ENCODE assay signal across 1 cellular context in genomic region chr15:40274350-40275274, GRCh38.
A peak's percentile ranks its signal among the peaks of the same experiment; 100 is the strongest.
TF ChIP-seq lines count a peak whose summit lies in the region.

No MANE protein-coding gene starts in this region.

TF ChIP-seq in HepG2, 621 proteins besides CTCF, POLR2A, EP300 and RAD21 (continued from another document):
- 0 out of 2 replicates have a peak, but pooled peaks have one; percentile 23 for TF ChIP-seq POGK (CRISPR knock-in tag; conservative IDR thresholded peaks at IDR 0.05)
- TF ChIP-seq ZNF496 (CRISPR knock-in tag; IDR thresholded peaks at IDR 0.05; ENCODE audit: insufficient replicate concordance) = no peak
- TF ChIP-seq MTF2 (CRISPR knock-in tag; IDR thresholded peaks at IDR 0.05; ENCODE audit: borderline replicate concordance) = 0 out of 2 replicates have a peak, but pooled peaks have one; percentile 63
- peak; percentile 67 for TF ChIP-seq ZNF331 (CRISPR knock-in tag; IDR thresholded peaks at IDR 0.05)
- TF ChIP-seq CBX5 (CRISPR knock-in tag; IDR thresholded peaks at IDR 0.05; ENCODE audit: borderline replicate concordance) = peak; percentile 64; the same call in 1 of the 2 replicates
- TF ChIP-seq HNF4A (CRISPR knock-in tag; IDR thresholded peaks at IDR 0.05) = no peak
- TF ChIP-seq HIVEP1 (CRISPR knock-in tag; IDR thresholded peaks at IDR 0.05) = no peak
- TF ChIP-seq, protein P1, sequence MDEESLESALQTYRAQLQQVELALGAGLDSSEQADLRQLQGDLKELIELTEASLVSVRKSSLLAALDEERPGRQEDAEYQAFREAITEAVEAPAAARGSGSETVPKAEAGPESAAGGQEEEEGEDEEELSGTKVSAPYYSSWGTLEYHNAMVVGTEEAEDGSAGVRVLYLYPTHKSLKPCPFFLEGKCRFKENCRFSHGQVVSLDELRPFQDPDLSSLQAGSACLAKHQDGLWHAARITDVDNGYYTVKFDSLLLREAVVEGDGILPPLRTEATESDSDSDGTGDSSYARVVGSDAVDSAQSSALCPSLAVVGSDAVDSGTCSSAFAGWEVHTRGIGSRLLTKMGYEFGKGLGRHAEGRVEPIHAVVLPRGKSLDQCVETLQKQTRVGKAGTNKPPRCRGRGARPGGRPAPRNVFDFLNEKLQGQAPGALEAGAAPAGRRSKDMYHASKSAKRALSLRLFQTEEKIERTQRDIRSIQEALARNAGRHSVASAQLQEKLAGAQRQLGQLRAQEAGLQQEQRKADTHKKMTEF (CRISPR knock-in tag; IDR thresholded peaks at IDR 0.05) = peak; percentile 26; the same call in 1 of the 2 replicates
- TF ChIP-seq ZNF768 (CRISPR knock-in tag; IDR thresholded peaks at IDR 0.05) = 0 out of 2 replicates have a peak, but pooled peaks have one; percentile 30
- TF ChIP-seq SIN3A (IDR thresholded peaks at IDR 0.05; ENCODE audit: borderline replicate concordance, low read depth, low read length) = no peak
- TF ChIP-seq ZNF317 (CRISPR knock-in tag; IDR thresholded peaks at IDR 0.05) = 0 out of 2 replicates have a peak, but pooled peaks have one; percentile 34
- no peak for TF ChIP-seq KAT7 (CRISPR knock-in tag; IDR thresholded peaks at IDR 0.05; ENCODE audit: borderline replicate concordance)
- no peak for TF ChIP-seq KLF13 (CRISPR knock-in tag; IDR thresholded peaks at IDR 0.05)
- TF ChIP-seq RARA (CRISPR knock-in tag; IDR thresholded peaks at IDR 0.05) = 0 out of 2 replicates have a peak, but pooled peaks have one; percentile 10
- no peak for TF ChIP-seq AKAP8 (CRISPR knock-in tag; IDR thresholded peaks at IDR 0.05)
